Comparison of ENCODE assay signal across 16 cellular contexts in the genomic region with DNA sequence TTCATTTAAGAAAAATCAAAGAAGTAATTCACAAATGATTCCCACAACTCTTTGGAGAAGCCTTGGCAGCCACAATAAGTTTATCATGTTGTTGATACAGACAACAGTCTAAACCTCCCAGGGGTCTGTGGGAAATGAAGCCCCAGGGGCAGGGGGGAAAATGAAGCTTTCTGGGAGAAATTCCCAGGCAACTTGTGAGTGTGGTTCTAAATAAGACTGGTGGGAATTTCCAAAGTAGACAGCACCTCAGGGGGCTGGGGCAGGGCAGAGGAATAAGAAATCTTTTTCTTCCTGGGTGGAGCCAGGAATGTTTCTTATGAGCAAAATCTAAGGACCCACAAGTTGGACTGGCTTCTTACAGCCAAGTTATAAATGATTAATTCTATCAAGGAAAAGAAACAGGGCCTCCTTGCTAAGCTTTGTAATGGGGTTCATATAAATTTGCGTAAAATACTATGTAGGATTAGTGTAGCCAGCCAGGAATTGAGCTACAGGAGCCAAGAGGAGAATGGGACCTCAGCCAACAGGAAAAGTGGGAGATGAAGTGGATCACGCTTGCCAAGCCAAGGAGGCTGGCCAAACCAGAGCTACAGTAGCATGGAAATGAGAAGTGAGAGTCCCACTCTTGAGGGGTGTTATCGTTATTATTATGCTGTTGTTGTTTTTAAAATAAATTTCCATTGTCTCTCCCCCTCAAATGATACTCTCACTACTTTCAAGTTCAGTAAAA.
DNase-seq lines count a peak whose midpoint lies in the region; ATAC-seq and TF ChIP-seq lines count a peak whose summit lies in the region.
"Had no signal": no experiment of that assay in that cellular context is flagged by ENCODE, and none has a peak within 500 bp of the region (broad histone marks: within the 10 kb centered on the region; RNA-seq: fewer than 3 reads in every experiment).

No MANE protein-coding gene starts in this region.

- peak overlapping the region in 1 of 5 experiments; percentile 45 for H3K4me3 Mint-ChIP-seq in brain
- H3K4me3 Mint-ChIP-seq in CD8-positive, alpha-beta T cell = no peak overlapping the region
- H3K4me3 Mint-ChIP-seq: CD4-positive, alpha-beta T cell had no signal

- H3K27me3 Mint-ChIP-seq in brain = no peaks in the 10 kb centered on the region
- H3K27me3 Mint-ChIP-seq in CD8-positive, alpha-beta T cell (ENCODE audit: low read depth) = peaks cover 5% of the 10 kb centered on the region

- peak; percentile 81 for DNase-seq in NCI-H1105 (lab: John Stamatoyannopoulos, UW)
- DNase-seq in left kidney (ENCODE audit: low read depth, low spot score) = peak; percentile 21
- DNase-seq in testis = peak; percentile 19
- no peak for DNase-seq in GM19240 (ENCODE audit: insufficient read length, low spot score)
- no peak for DNase-seq in CD8-positive, alpha-beta T cell
- DNase-seq: CD4-positive, alpha-beta T cell; effector memory CD4-positive, alpha-beta T cell; MM.1S; NCI-H524; right lobe of liver; SHP77 had no signal

- H3K27ac Mint-ChIP-seq in brain = peak overlapping the region in 4 of 5 experiments; percentile 8 to 91 (median 68)
- no peak overlapping the region for H3K27ac Mint-ChIP-seq in CD8-positive, alpha-beta T cell
- H3K27ac Mint-ChIP-seq: CD4-positive, alpha-beta T cell had no signal

- TF ChIP-seq POLR2A in testis (IDR thresholded peaks at IDR 0.05) = no peak

- H3K4me3 ChIP-seq in testis = no peak overlapping the region
- H3K4me3 ChIP-seq in CD8-positive, alpha-beta T cell (ENCODE audit: low read depth, low read length) = no peak overlapping the region
- H3K4me3 ChIP-seq: right lobe of liver, thoracic aorta had no signal

- H3K27ac ChIP-seq in testis = no peak overlapping the region
- H3K27ac ChIP-seq in CD8-positive, alpha-beta T cell (ENCODE audit: low read depth, low read length) = no peak overlapping the region
- H3K27ac ChIP-seq: HL-60, right lobe of liver, thoracic aorta had no signal

- no peaks in the 10 kb centered on the region for H3K4me1 ChIP-seq in testis
- H3K4me1 ChIP-seq in CD8-positive, alpha-beta T cell (ENCODE audit: insufficient read depth, low read length) = no peaks in the 10 kb centered on the region
- H3K4me1 ChIP-seq: right lobe of liver had no signal

- no peaks in the 10 kb centered on the region for H3K27me3 ChIP-seq in testis
- H3K27me3 ChIP-seq in CD8-positive, alpha-beta T cell (ENCODE audit: insufficient read depth, low read length) = no peaks in the 10 kb centered on the region
- H3K27me3 ChIP-seq: right lobe of liver had no signal

- intact Hi-C loops in testis (cut with DNase I; ENCODE audit: low total_unique reads) = no loop called here
- intact Hi-C loops in CD8-positive, alpha-beta T cell (cut with DNase I, micrococcal nuclease) = no loop called here

- no peaks in the 10 kb centered on the region for H3K9me3 Mint-ChIP-seq in brain
- no peaks in the 10 kb centered on the region for H3K9me3 Mint-ChIP-seq in CD8-positive, alpha-beta T cell
- H3K9me3 Mint-ChIP-seq: CD4-positive, alpha-beta T cell had no signal

- no peak for ATAC-seq in HG03139 (IDR thresholded peaks at IDR 0.05; ENCODE audit: unreplicated experiment)
- no peak for ATAC-seq in GM18517 (IDR thresholded peaks at IDR 0.05; ENCODE audit: unreplicated experiment)
- no peak for ATAC-seq in CD8-positive, alpha-beta T cell

- peaks cover 25% of the 10 kb centered on the region for H3K4me1 Mint-ChIP-seq in brain
- H3K4me1 Mint-ChIP-seq in CD8-positive, alpha-beta T cell (ENCODE audit: low read depth) = no peaks in the 10 kb centered on the region

- H3K36me3 ChIP-seq in testis (ENCODE audit: low read depth, missing control alignments) = no peaks in the 10 kb centered on the region
- H3K36me3 ChIP-seq in CD8-positive, alpha-beta T cell (ENCODE audit: insufficient read depth, low read length) = no peaks in the 10 kb centered on the region
- H3K36me3 ChIP-seq: right lobe of liver, thoracic aorta had no signal

- no peaks in the 10 kb centered on the region for H3K9me3 ChIP-seq in testis
- H3K9me3 ChIP-seq in CD8-positive, alpha-beta T cell (ENCODE audit: low read length) = no peaks in the 10 kb centered on the region
- H3K9me3 ChIP-seq: right lobe of liver, thoracic aorta had no signal

- TF ChIP-seq CTCF in brain (conservative IDR thresholded peaks at IDR 0.05) (no peak), testis (IDR thresholded peaks at IDR 0.05) (no peak)
- TF ChIP-seq CTCF in CD8-positive, alpha-beta T cell (IDR thresholded peaks at IDR 0.05) = no peak

- 51% methylated on average over 3 of the region's 3 CpGs for WGBS in testis, 2 donors

- H3K36me3 Mint-ChIP-seq in brain = no peaks in the 10 kb centered on the region
- no peaks in the 10 kb centered on the region for H3K36me3 Mint-ChIP-seq in CD8-positive, alpha-beta T cell

- CTCF ChIA-PET in CD8-positive, alpha-beta T cell (lab: Charles Lee) = no interaction called here

- POLR2A ChIA-PET in CD8-positive, alpha-beta T cell (lab: Charles Lee) = no interaction called here

Comparison
In these comparisons a context has a peak if more than half of its experiments do, and no peak if none do; other contexts are left out.
1. DNase-seq: peak in NCI-H1105 (single experiment), left kidney (single experiment) and testis (single experiment); none in GM19240 (single experiment) and CD8-positive, alpha-beta T cell (0 of 7).